In genomic region chr4:187485676-187486075, GRCh38 we compare ENCODE assay signal across 24 cellular contexts.
"Had no signal": no experiment of that assay in that cellular context is flagged by ENCODE, and none has a peak within 500 bp of the region (broad histone marks: within the 10 kb centered on the region; RNA-seq: fewer than 3 reads in every experiment).

No MANE protein-coding gene starts in this region.

- H3K27ac ChIP-seq: coronary artery, dorsolateral prefrontal cortex, esophagus squamous epithelium, gastrocnemius medialis, heart right ventricle, left lung, lower lobe of right lung had no signal

- ATAC-seq: gastrocnemius medialis, heart right ventricle, left cardiac atrium, left lung, left ventricle myocardium superior, lower lobe of right lung, mucosa of descending colon had no signal

- H3K27me3 ChIP-seq: dorsolateral prefrontal cortex, esophagus squamous epithelium, gastrocnemius medialis, heart right ventricle, left lung had no signal

- H3K4me1 ChIP-seq: gastrocnemius medialis, heart right ventricle, left lung had no signal

- H3K4me3 ChIP-seq: coronary artery, dorsolateral prefrontal cortex, esophagus squamous epithelium, gastrocnemius medialis, heart right ventricle, left lung, lower lobe of right lung, mucosa of descending colon had no signal

- DNase-seq: dermis blood vessel endothelial cell; effector CD4-positive, alpha-beta T cell; effector memory CD4-positive, alpha-beta T cell; esophagus squamous epithelium; foreskin fibroblast; foreskin melanocyte; gastrocnemius medialis; glutamatergic neuron; head of caudate nucleus; heart right ventricle; hippocampal formation; left cardiac atrium; left lung; left ventricle myocardium superior; lower lobe of right lung; mesenchymal stem cell; mucosa of descending colon; naive B cell had no signal

- H3K36me3 ChIP-seq: esophagus squamous epithelium, gastrocnemius medialis, heart right ventricle, left lung, lower lobe of right lung had no signal

- H3K9me3 ChIP-seq: esophagus squamous epithelium, gastrocnemius medialis, heart right ventricle, lower lobe of right lung, mucosa of descending colon had no signal

- FAIRE-seq: colon, endothelial cell of umbilical vein, islet of Langerhans, keratinocyte had no signal
